Comparison of ENCODE assay signal across 15 cellular contexts in the genomic region with DNA sequence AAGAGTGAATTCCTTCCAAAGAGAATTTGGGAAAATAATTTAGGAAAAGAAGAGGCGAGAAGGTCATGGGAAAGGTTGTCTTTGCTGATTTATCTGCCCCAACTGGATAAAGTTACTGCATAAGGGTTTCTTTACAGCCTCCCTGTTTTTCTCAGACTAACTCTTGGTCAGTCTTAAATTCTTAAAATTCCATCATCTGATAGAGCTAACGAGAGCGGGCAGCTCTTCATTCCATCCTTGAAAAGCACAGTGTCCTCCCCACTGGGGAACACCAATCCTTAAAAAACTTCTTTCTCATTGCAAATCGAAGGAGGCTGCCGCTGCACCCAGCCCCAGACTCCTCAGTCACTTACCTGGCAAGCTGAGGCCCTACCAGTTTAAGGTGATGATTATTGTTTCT.
DNase-seq lines count a peak whose midpoint lies in the region; ATAC-seq lines count a peak whose summit lies in the region.
"Had no signal": no experiment of that assay in that cellular context is flagged by ENCODE, and none has a peak within 500 bp of the region (broad histone marks: within the 10 kb centered on the region; RNA-seq: fewer than 3 reads in every experiment).

No MANE protein-coding gene starts in this region.

- H3K9ac ChIP-seq in neuronal stem cell (ENCODE audit: low read depth, low read length, poor library complexity) (no peak overlapping the region), GM23248 (no peak overlapping the region)

- H2AK5ac ChIP-seq in neuronal stem cell (ENCODE audit: low read depth, low read length): no peak overlapping the region

- in situ Hi-C loops in GM23248 (cut with MboI): no loop called here

- no peak overlapping the region for H2BK120ac ChIP-seq in neuronal stem cell (ENCODE audit: low read depth, low read length)

- H3K18ac ChIP-seq in neuronal stem cell (ENCODE audit: low read length): no peak overlapping the region

- no peak overlapping the region for H2AFZ ChIP-seq in neuronal stem cell (ENCODE audit: low read length)
- H2AFZ ChIP-seq in GM23248: no peak overlapping the region

- H3K9me2 ChIP-seq in GM23248 (ENCODE audit: insufficient read depth): no peaks in the 10 kb centered on the region

- peaks cover 69% of the 10 kb centered on the region for H3F3A ChIP-seq in GM23248 (ENCODE audit: insufficient read depth)

- no peak overlapping the region for H3K4ac ChIP-seq in neuronal stem cell (ENCODE audit: low read length)

- H2BK15ac ChIP-seq in neuronal stem cell (ENCODE audit: low read length): no peak overlapping the region

- H3K14ac ChIP-seq in neuronal stem cell (ENCODE audit: low read length): no peak overlapping the region

- H3K4me2 ChIP-seq in neuronal stem cell (ENCODE audit: insufficient read depth, low read length, poor library complexity, severe bottlenecking): no peak overlapping the region
- H3K4me2 ChIP-seq in GM23248 (ENCODE audit: unreplicated experiment): no peak overlapping the region

- H3K4me3 ChIP-seq in neuronal stem cell (ENCODE audit: low read length in 2 of 2): no peak overlapping the region
- no peak overlapping the region for H3K4me3 ChIP-seq in GM23248
- H3K4me3 ChIP-seq: gastroesophageal sphincter had no signal

- H3K27ac ChIP-seq in neuronal stem cell (replicated peaks; ENCODE audit: low read length) (peak overlapping the region; percentile 82), GM23248 (no peak overlapping the region)

- H3K27ac Mint-ChIP-seq in T-helper 17 cell: no peak overlapping the region
- H3K27ac Mint-ChIP-seq: activated CD8-positive, alpha-beta T cell treated with anti-CD3 and anti-CD28 coated beads for 36 hours; B cell had no signal

- no peaks in the 10 kb centered on the region for H3K9me3 ChIP-seq in neuronal stem cell (replicated peaks in 1 of 2; ENCODE audit: control insufficient read depth in 2 of 2, insufficient read depth in 1 of 2, low read depth in 1 of 2, low read length in 2 of 2)
- H3K9me3 ChIP-seq in T-helper 17 cell (ENCODE audit: control insufficient read depth, low read length, poor library complexity, severe bottlenecking): no peaks in the 10 kb centered on the region
- H3K9me3 ChIP-seq in GM23248 (ENCODE audit: low read depth): no peaks in the 10 kb centered on the region
- H3K9me3 ChIP-seq: gastroesophageal sphincter had no signal

- no peaks in the 10 kb centered on the region for H4K20me1 ChIP-seq in GM23248 (ENCODE audit: insufficient read depth)

- H3K36me3 ChIP-seq in neuronal stem cell (replicated peaks in 1 of 2; ENCODE audit: control insufficient read depth in 2 of 2, insufficient read depth in 2 of 2, low read length in 2 of 2): peaks cover 5 to 56% of the 10 kb centered on the region in 2 donors
- H3K36me3 ChIP-seq in GM23248 (ENCODE audit: low read depth): peaks cover 12% of the 10 kb centered on the region

- H3K36me3 Mint-ChIP-seq in T-helper 17 cell (ENCODE audit: low read depth): peaks cover 2% of the 10 kb centered on the region

- DNase-seq in AG08395 (ENCODE audit: low spot score): peak; percentile 53
- peak; percentile 67 for DNase-seq in NCI-H226
- peak; percentile 60 for DNase-seq in fibroblast of gingiva (ENCODE audit: low read depth)
- no peak for DNase-seq in neuronal stem cell (ENCODE audit: low spot score)
- no peak for DNase-seq in T-helper 17 cell
- no peak for DNase-seq in iPS-NIHi11 (ENCODE audit: low spot score)
- DNase-seq in GM23248: no peak
- DNase-seq: activated CD8-positive, alpha-beta T cell treated with anti-CD3 and anti-CD28 coated beads for 36 hours; activated gamma-delta T cell treated with Interleukin-2 at 50 U/mL for 16 hours; H7; occipital lobe; T-helper 9 cell had no signal

- no peak overlapping the region for H2BK12ac ChIP-seq in neuronal stem cell (ENCODE audit: low read length)

- no peak overlapping the region for H3K23ac ChIP-seq in neuronal stem cell (ENCODE audit: low read depth, low read length, poor library complexity)

- H3K4me1 Mint-ChIP-seq in T-helper 17 cell: peaks cover 10% of the 10 kb centered on the region
- H3K4me1 Mint-ChIP-seq: B cell had no signal

- no peak overlapping the region for H4K8ac ChIP-seq in neuronal stem cell (ENCODE audit: low read depth, low read length)

- H3K4me1 ChIP-seq in neuronal stem cell (ENCODE audit: control insufficient read depth in 2 of 2, insufficient read depth in 1 of 2, low read depth in 1 of 2, low read length in 2 of 2) (peaks cover 22 to 42% of the 10 kb centered on the region in 2 donors), GM23248 (ENCODE audit: insufficient read depth) (peaks cover 68% of the 10 kb centered on the region)

- peaks cover 80% of the 10 kb centered on the region for H3K79me2 ChIP-seq in GM23248 (ENCODE audit: insufficient read depth)

- H3K27me3 Mint-ChIP-seq in T-helper 17 cell: no peaks in the 10 kb centered on the region
- H3K27me3 Mint-ChIP-seq: activated CD8-positive, alpha-beta T cell treated with anti-CD3 and anti-CD28 coated beads for 36 hours; B cell had no signal

- WGBS in neuronal stem cell (ENCODE audit: extremely low coverage in 2 of 2, insufficient read length in 2 of 2, insufficient replicate concordance in 1 of 2), 2 donors: no CpG with 5 or more reads among the region's 5 CpGs
- WGBS in GM23248 (ENCODE audit: low coverage in 1 of 2, low lambda C conversion rate in 2 of 2, missing lambda C conversion rate in 2 of 2), 2 experiments: 90% methylated on average over 5 of the region's 5 CpGs

- no peak for ATAC-seq in T-helper 17 cell
- no peak for ATAC-seq in HG03135 (IDR thresholded peaks at IDR 0.05; ENCODE audit: unreplicated experiment)
- ATAC-seq: activated CD8-positive, alpha-beta T cell treated with anti-CD3 and anti-CD28 coated beads for 36 hours; gastroesophageal sphincter had no signal

- no peak overlapping the region for H3K4me3 Mint-ChIP-seq in T-helper 17 cell
- H3K4me3 Mint-ChIP-seq: activated CD8-positive, alpha-beta T cell treated with anti-CD3 and anti-CD28 coated beads for 36 hours; B cell had no signal

- no peak overlapping the region for H2BK5ac ChIP-seq in neuronal stem cell (ENCODE audit: low read length)

- H3K27me3 ChIP-seq in neuronal stem cell (ENCODE audit: control insufficient read depth in 3 of 3, insufficient read depth in 3 of 3, low read depth in 1 of 3, low read length in 3 of 3): no peaks in the 10 kb centered on the region
- no peaks in the 10 kb centered on the region for H3K27me3 ChIP-seq in GM23248 (replicated peaks; ENCODE audit: insufficient read depth)
- H3K27me3 ChIP-seq: gastroesophageal sphincter had no signal

- H4K91ac ChIP-seq in neuronal stem cell (ENCODE audit: low read depth, low read length, poor library complexity): no peak overlapping the region

- no peaks in the 10 kb centered on the region for H3K79me1 ChIP-seq in neuronal stem cell (ENCODE audit: low read depth, low read length)

Comparison
In these comparisons a context has a peak if more than half of its experiments do, and no peak if none do; other contexts are left out.
1. DNase-seq: peak in AG08395 (single experiment), NCI-H226 (single experiment) and fibroblast of gingiva (single experiment); none in neuronal stem cell (single experiment), T-helper 17 cell (0 of 3), iPS-NIHi11 (single experiment) and GM23248 (single experiment).